In the genomic region with DNA sequence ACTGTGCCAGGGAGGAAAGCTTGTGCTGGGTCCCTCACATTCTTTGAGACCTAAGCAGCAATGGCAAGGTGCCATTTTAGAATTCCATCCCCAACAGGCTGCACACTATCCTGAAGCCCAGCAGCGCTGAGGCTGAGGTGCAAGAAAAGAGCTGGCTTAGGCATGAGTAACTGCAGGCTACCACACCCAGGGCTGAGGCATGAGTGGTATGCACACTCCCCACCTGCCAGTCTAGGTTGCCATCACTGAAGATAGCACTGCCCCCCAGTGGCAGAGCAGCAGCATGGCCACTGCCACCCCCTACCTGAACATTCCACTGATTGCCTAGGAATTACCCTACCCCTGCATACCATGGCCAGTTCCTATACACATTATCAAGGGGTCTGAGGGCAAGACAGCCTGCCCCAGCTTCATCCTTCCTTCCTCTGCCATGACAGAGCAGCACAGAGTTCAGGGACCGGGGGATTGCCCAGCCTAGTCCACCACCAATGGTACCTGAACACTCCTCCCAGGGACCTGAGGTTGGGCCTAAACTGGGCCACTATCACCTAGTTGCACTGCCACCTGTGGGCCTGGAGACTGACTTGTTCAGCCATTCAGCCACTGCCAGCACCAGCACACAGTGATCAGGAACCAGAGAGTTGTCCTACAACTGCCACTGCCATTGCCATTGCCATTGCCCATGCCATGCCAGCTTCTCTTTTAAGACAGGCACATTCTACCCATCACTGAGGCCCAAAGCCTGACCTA, we compare ENCODE assay signal across 8 cellular contexts.
DNase-seq lines count a peak whose midpoint lies in the region; ATAC-seq, FAIRE-seq and TF ChIP-seq lines count a peak whose summit lies in the region.

No MANE protein-coding gene starts in this region.

- H3K36me3 ChIP-seq in OCI-LY3 (replicated peaks; ENCODE audit: low read depth, low read length): no peaks in the 10 kb centered on the region
- H3K36me3 ChIP-seq in pancreas: no peaks in the 10 kb centered on the region

- ATAC-seq in GM19324 (IDR thresholded peaks at IDR 0.05; ENCODE audit: low FRiP score, unreplicated experiment): peak; percentile 91
- peak; percentile 92 for ATAC-seq in HG03108 (IDR thresholded peaks at IDR 0.05; ENCODE audit: unreplicated experiment)
- peak; percentile 81 to 98 (median 87) for ATAC-seq in pancreas

- H2AFZ ChIP-seq in OCI-LY3 (ENCODE audit: low read depth, low read length): 0 out of 2 replicates have a peak overlapping the region, but pooled peaks have one; percentile 12

- H3K79me2 ChIP-seq in OCI-LY3 (ENCODE audit: low read length): no peaks in the 10 kb centered on the region

- no peak overlapping the region for H3K9ac ChIP-seq in OCI-LY3 (ENCODE audit: low read length)

- no peak overlapping the region for H3K4me2 ChIP-seq in OCI-LY3 (ENCODE audit: low read length)

- H3K27me3 ChIP-seq in OCI-LY3 (ENCODE audit: low read depth, low read length) (no peaks in the 10 kb centered on the region), pancreas (no peaks in the 10 kb centered on the region)

- intact Hi-C loops in pancreas (cut with DNase I): no loop called here

- no peak for FAIRE-seq in pancreas (lab: Jason Lieb, UNC)

- H3K9me3 ChIP-seq in OCI-LY3 (ENCODE audit: insufficient read depth, low read length): peaks cover 11% of the 10 kb centered on the region
- H3K9me3 ChIP-seq in pancreas: no peaks in the 10 kb centered on the region

- H3K4me3 ChIP-seq in OCI-LY3 (ENCODE audit: low read length): no peak overlapping the region
- H3K4me3 ChIP-seq in pancreas: no peak overlapping the region

- DNase-seq in EH (ENCODE audit: low read depth) (peak; percentile 61), epithelial cell of prostate (ENCODE audit: low read depth, low spot score) (peak; percentile 82), pancreas (peak; percentile 26 to 54 (median 46)), NCI-H524 treated with DMSO at 0.1 percent for 48 hours (lab: John Stamatoyannopoulos, UW) (no peak), DMS79 treated with DMSO at 0.1 percent for 48 hours (lab: John Stamatoyannopoulos, UW) (no peak)

- no peaks in the 10 kb centered on the region for H4K20me1 ChIP-seq in OCI-LY3 (ENCODE audit: insufficient read depth, low read length)

- TF ChIP-seq CTCF in OCI-LY3 (IDR thresholded peaks at IDR 0.05; ENCODE audit: low read depth, low read length) (peak; percentile 96), pancreas (IDR thresholded peaks at IDR 0.05) (peak; percentile 17 to 52 (median 29))

- WGBS in pancreas, 2 donors: 75 to 77% methylated on average over 2 of the region's 2 CpGs

- H3K4me1 ChIP-seq in OCI-LY3 (ENCODE audit: low read length) (no peaks in the 10 kb centered on the region), pancreas (no peaks in the 10 kb centered on the region)

- no peak overlapping the region for H3K27ac ChIP-seq in OCI-LY3 (ENCODE audit: low read length)
- peak overlapping the region; percentile 41 for H3K27ac ChIP-seq in epithelial cell of prostate
- no peak overlapping the region for H3K27ac ChIP-seq in pancreas

Comparison
In these comparisons a context has a peak if more than half of its experiments do, and no peak if none do; other contexts are left out.
1. DNase-seq: peak in EH (single experiment), epithelial cell of prostate (single experiment) and pancreas (6 of 6); none in NCI-H524 treated with DMSO at 0.1 percent for 48 hours (single experiment) and DMS79 treated with DMSO at 0.1 percent for 48 hours (single experiment).
2. Peak in every context shown above with its lines, with median percentiles within 50 percentile points of each other: ATAC-seq.